Comparison of ENCODE assay signal across 8 cellular contexts in the genomic region with DNA sequence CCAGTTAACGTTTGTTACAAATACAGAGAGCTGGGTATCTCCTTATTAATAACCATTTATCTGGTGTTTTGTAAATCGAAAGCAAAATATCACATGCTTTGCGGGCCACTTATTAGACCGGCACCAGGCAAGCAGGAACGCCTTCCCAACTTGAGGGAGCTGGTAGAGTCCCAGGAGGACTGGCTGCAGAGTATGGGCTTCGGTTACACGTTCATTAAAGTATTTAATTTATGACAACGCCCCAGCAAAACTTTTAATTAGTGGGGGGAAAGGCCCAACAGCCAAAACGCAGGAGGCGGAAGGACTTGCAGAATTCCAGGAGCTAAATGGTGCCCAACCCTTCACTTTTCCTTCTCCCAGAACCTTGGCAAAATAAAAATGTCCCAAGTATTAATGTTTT. TPM values are rescaled to one million over a fixed set of nuclear protein-coding genes. Genes with fewer than 3 reads are reported as not detected.
DNase-seq lines count a peak whose midpoint lies in the region; ATAC-seq and TF ChIP-seq lines count a peak whose summit lies in the region.

No MANE protein-coding gene starts in this region.

- POLR2A ChIA-PET in OCI-LY7 (lab: Charles Lee): interaction anchor here (0.7 to 2.4 kb wide), 2 partner anchors 9 to 19 kb away, joined by 3 to 8 read pairs; no protein-coding TSS in a partner anchor

- DNase-seq in DMS53 (lab: John Stamatoyannopoulos, UW) (peak; percentile 70), OCI-LY7 (ENCODE audit: low spot score) (no peak), esophagus muscularis mucosa (ENCODE audit: extremely low spot score) (no peak), trophoblast cell (no peak), cerebellar nuclear complex (lab: John Stamatoyannopoulos, UW) (no peak)

- H3K4me2 ChIP-seq in OCI-LY7 (ENCODE audit: low read length) (peak overlapping the region; percentile 90), trophoblast cell (ENCODE audit: low read length) (peak overlapping the region; percentile 85)

- H4K20me1 ChIP-seq in OCI-LY7 (ENCODE audit: insufficient read depth, low read length): peaks cover 16% of the 10 kb centered on the region

- peaks cover 28% of the 10 kb centered on the region for H3K4me1 ChIP-seq in OCI-LY7 (ENCODE audit: insufficient read depth, low read length, poor library complexity, severe bottlenecking)
- H3K4me1 ChIP-seq in esophagus muscularis mucosa: peaks cover 48 to 66% (median 63%) of the 10 kb centered on the region in 4 donors
- H3K4me1 ChIP-seq in trophoblast cell (ENCODE audit: control insufficient read depth in 1 of 2, insufficient read depth in 2 of 2, low read length in 2 of 2): peaks cover 29 to 32% of the 10 kb centered on the region in 2 experiments

- H3K4me3 ChIP-seq in OCI-LY7 (ENCODE audit: low read depth, low read length, poor library complexity, severe bottlenecking) (peak overlapping the region; percentile 95), esophagus muscularis mucosa (peak overlapping the region; percentile 83 to 97 (median 95)), trophoblast cell (ENCODE audit: low read depth, low read length) (no peak overlapping the region)

- WGBS in esophagus muscularis mucosa: 30% methylated on average over 10 of the region's 10 CpGs
- WGBS in trophoblast cell (ENCODE audit: extremely low coverage, insufficient coverage, insufficient read length): no CpG with 5 or more reads among the region's 10 CpGs

- H3K27me3 ChIP-seq in esophagus muscularis mucosa (no peaks in the 10 kb centered on the region), trophoblast cell (ENCODE audit: insufficient read depth, low read length) (no peaks in the 10 kb centered on the region)

- BruUV-seq in OCI-LY7 (replicated peaks; lab: Mats Ljungman, UMichigan): no TSS peak

- CTCF ChIA-PET in OCI-LY7 (lab: Charles Lee; ENCODE audit: unreplicated experiment): no interaction called here

- no peak overlapping the region for H4K12ac ChIP-seq in trophoblast cell (ENCODE audit: low read depth, low read length)

- H2BK120ac ChIP-seq in trophoblast cell (ENCODE audit: insufficient read depth, low read length, poor library complexity): no peak overlapping the region

- no peak for TF ChIP-seq EP300 in esophagus muscularis mucosa (IDR thresholded peaks at IDR 0.05)

- H4K91ac ChIP-seq in trophoblast cell (ENCODE audit: low read depth, low read length): no peak overlapping the region

- H2BK5ac ChIP-seq in trophoblast cell (ENCODE audit: low read depth, low read length, poor library complexity): peak overlapping the region; percentile 33

- H2BK12ac ChIP-seq in trophoblast cell (ENCODE audit: low read length): no peak overlapping the region

- intact Hi-C loops in OCI-LY7 (cut with micrococcal nuclease; ENCODE audit: unreplicated experiment): no loop called here
- intact Hi-C loops in esophagus muscularis mucosa (cut with DNase I): loop anchor here (5.0 to 10.0 kb wide), 4 partner anchors 95 to 402 kb away; no protein-coding TSS in a partner anchor

- H3K79me2 ChIP-seq in OCI-LY7 (ENCODE audit: insufficient read depth, low read depth, low read length): peaks cover 81% of the 10 kb centered on the region
- peaks cover 76% of the 10 kb centered on the region for H3K79me2 ChIP-seq in trophoblast cell (ENCODE audit: control insufficient read depth, insufficient read depth, low read length, poor library complexity)

- H3K14ac ChIP-seq in trophoblast cell (ENCODE audit: low read length): no peak overlapping the region

- H3K27ac ChIP-seq in OCI-LY7 (ENCODE audit: low read depth, low read length, poor library complexity, severe bottlenecking) (no peak overlapping the region), esophagus muscularis mucosa (replicated peaks in 1 of 4) (peak overlapping the region; percentile 90 to 99 (median 98)), trophoblast cell (ENCODE audit: low read depth, low read length) (peak overlapping the region; percentile 36)

- H3K23ac ChIP-seq in trophoblast cell (ENCODE audit: low read length): no peak overlapping the region

- H2AK5ac ChIP-seq in trophoblast cell (ENCODE audit: low read length): no peak overlapping the region

- peaks cover 58% of the 10 kb centered on the region for H3K79me1 ChIP-seq in trophoblast cell (ENCODE audit: low read length)

- no peaks in the 10 kb centered on the region for H3K9me3 ChIP-seq in OCI-LY7 (ENCODE audit: low read length)
- H3K9me3 ChIP-seq in esophagus muscularis mucosa: no peaks in the 10 kb centered on the region
- H3K9me3 ChIP-seq in trophoblast cell (ENCODE audit: insufficient read depth, low read depth, low read length): no peaks in the 10 kb centered on the region

- peak overlapping the region; percentile 57 for H3K9ac ChIP-seq in trophoblast cell (ENCODE audit: low read length)

- H2AFZ ChIP-seq in OCI-LY7 (ENCODE audit: low read length) (no peak overlapping the region), trophoblast cell (ENCODE audit: insufficient read depth, low read length, poor library complexity) (no peak overlapping the region)

- H3K36me3 ChIP-seq in OCI-LY7 (ENCODE audit: insufficient read depth, low read length) (peaks cover 55% of the 10 kb centered on the region), esophagus muscularis mucosa (peaks cover 0 to 10% (median 2%) of the 10 kb centered on the region in 4 donors), trophoblast cell (ENCODE audit: control insufficient read depth in 1 of 2, insufficient read depth in 2 of 2, low read length in 2 of 2) (peaks cover 50 to 62% of the 10 kb centered on the region in 2 experiments)

- no peak for TF ChIP-seq CTCF in OCI-LY7 (conservative IDR thresholded peaks at IDR 0.05; ENCODE audit: low read length)
- TF ChIP-seq CTCF in esophagus muscularis mucosa (IDR thresholded peaks at IDR 0.05): no peak

- peak overlapping the region; percentile 91 for H3K4ac ChIP-seq in trophoblast cell (ENCODE audit: low read depth, low read length)

- peak overlapping the region; percentile 30 for H4K8ac ChIP-seq in trophoblast cell (ENCODE audit: low read depth, low read length)

- no peak for TF ChIP-seq POLR2A in esophagus muscularis mucosa (IDR thresholded peaks at IDR 0.05; ENCODE audit: low read depth)

- H3K18ac ChIP-seq in trophoblast cell (ENCODE audit: low read length): no peak overlapping the region

- ATAC-seq in HG03175 (IDR thresholded peaks at IDR 0.05; ENCODE audit: unreplicated experiment) (no peak), GM18858 (IDR thresholded peaks at IDR 0.05; ENCODE audit: unreplicated experiment) (no peak), HG03378 (IDR thresholded peaks at IDR 0.05; ENCODE audit: unreplicated experiment) (no peak)

- H3K9me2 ChIP-seq in OCI-LY7 (ENCODE audit: insufficient read depth, low read length): no peaks in the 10 kb centered on the region

RNA-seq across cellular contexts. Expression of gene SMAD7, which starts 3.7 kb away (rescaled TPM):
- 13.5 and 15.1 TPM in 2 replicates for total RNA-seq in OCI-LY7 (2014; rRNA removed; shearing (Covaris generic))
- total RNA-seq in OCI-LY7 (2022) (2.9 and 3.2 TPM in 2 replicates), esophagus muscularis mucosa (10 to 100 TPM; 22.5 to 54.9 (median 40.0) TPM)
- 108 and 116 TPM in 2 replicates for polyA plus RNA-seq in trophoblast cell (2013)
